1 cellular context compared by ENCODE assay signal in the genomic region with DNA sequence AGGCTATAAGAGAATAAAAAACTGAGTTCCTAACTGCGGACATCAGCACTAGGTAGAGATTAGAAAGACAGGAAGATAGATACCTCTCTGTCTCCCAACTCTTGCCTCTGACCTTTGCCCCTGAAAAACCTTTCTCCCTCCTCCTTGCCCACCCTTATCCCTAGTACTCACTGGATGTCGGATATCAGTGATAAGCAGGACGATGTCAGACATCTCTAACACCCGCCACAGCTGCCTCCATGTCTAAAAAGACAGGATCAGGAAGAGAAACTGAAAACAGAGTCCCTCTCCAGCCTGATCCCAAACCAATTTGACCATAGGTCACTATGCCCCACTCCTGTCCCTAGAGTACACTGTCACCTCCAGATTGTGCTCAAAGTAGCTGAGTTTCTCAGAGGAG.
TF ChIP-seq lines count a peak whose summit lies in the region.

No MANE protein-coding gene starts in this region.

TF ChIP-seq in HepG2, 621 proteins besides CTCF, POLR2A, EP300 and RAD21:
- TF ChIP-seq, protein P1, sequence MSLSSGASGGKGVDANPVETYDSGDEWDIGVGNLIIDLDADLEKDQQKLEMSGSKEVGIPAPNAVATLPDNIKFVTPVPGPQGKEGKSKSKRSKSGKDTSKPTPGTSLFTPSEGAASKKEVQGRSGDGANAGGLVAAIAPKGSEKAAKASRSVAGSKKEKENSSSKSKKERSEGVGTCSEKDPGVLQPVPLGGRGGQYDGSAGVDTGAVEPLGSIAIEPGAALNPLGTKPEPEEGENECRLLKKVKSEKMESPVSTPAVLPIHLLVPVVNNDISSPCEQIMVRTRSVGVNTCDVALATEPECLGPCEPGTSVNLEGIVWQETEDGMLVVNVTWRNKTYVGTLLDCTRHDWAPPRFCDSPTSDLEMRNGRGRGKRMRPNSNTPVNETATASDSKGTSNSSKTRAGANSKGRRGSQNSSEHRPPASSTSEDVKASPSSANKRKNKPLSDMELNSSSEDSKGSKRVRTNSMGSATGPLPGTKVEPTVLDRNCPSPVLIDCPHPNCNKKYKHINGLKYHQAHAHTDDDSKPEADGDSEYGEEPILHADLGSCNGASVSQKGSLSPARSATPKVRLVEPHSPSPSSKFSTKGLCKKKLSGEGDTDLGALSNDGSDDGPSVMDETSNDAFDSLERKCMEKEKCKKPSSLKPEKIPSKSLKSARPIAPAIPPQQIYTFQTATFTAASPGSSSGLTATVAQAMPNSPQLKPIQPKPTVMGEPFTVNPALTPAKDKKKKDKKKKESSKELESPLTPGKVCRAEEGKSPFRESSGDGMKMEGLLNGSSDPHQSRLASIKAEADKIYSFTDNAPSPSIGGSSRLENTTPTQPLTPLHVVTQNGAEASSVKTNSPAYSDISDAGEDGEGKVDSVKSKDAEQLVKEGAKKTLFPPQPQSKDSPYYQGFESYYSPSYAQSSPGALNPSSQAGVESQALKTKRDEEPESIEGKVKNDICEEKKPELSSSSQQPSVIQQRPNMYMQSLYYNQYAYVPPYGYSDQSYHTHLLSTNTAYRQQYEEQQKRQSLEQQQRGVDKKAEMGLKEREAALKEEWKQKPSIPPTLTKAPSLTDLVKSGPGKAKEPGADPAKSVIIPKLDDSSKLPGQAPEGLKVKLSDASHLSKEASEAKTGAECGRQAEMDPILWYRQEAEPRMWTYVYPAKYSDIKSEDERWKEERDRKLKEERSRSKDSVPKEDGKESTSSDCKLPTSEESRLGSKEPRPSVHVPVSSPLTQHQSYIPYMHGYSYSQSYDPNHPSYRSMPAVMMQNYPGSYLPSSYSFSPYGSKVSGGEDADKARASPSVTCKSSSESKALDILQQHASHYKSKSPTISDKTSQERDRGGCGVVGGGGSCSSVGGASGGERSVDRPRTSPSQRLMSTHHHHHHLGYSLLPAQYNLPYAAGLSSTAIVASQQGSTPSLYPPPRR (CRISPR knock-in tag; IDR thresholded peaks at IDR 0.05; ENCODE audit: borderline replicate concordance): no peak
- TF ChIP-seq, protein P2, sequence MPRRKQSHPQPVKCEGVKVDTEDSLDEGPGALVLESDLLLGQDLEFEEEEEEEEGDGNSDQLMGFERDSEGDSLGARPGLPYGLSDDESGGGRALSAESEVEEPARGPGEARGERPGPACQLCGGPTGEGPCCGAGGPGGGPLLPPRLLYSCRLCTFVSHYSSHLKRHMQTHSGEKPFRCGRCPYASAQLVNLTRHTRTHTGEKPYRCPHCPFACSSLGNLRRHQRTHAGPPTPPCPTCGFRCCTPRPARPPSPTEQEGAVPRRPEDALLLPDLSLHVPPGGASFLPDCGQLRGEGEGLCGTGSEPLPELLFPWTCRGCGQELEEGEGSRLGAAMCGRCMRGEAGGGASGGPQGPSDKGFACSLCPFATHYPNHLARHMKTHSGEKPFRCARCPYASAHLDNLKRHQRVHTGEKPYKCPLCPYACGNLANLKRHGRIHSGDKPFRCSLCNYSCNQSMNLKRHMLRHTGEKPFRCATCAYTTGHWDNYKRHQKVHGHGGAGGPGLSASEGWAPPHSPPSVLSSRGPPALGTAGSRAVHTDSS (CRISPR knock-in tag; conservative IDR thresholded peaks at IDR 0.05): no peak
- no peak for TF ChIP-seq KDM4B (CRISPR knock-in tag; IDR thresholded peaks at IDR 0.05)
- TF ChIP-seq, protein P3, sequence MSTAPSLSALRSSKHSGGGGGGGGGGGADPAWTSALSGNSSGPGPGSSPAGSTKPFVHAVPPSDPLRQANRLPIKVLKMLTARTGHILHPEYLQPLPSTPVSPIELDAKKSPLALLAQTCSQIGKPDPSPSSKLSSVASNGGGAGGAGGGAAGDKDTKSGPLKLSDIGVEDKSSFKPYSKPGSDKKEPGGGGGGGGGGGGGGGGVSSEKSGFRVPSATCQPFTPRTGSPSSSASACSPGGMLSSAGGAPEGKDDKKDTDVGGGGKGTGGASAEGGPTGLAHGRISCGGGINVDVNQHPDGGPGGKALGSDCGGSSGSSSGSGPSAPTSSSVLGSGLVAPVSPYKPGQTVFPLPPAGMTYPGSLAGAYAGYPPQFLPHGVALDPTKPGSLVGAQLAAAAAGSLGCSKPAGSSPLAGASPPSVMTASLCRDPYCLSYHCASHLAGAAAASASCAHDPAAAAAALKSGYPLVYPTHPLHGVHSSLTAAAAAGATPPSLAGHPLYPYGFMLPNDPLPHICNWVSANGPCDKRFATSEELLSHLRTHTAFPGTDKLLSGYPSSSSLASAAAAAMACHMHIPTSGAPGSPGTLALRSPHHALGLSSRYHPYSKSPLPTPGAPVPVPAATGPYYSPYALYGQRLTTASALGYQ (CRISPR knock-in tag; IDR thresholded peaks at IDR 0.05): no peak
- no peak for TF ChIP-seq ZNF326 (CRISPR knock-in tag; IDR thresholded peaks at IDR 0.05; ENCODE audit: borderline replicate concordance)
- no peak for TF ChIP-seq ZSCAN22 (CRISPR knock-in tag; IDR thresholded peaks at IDR 0.05)
- TF ChIP-seq ERF (CRISPR knock-in tag; IDR thresholded peaks at IDR 0.05): no peak
- TF ChIP-seq ZNF317 (CRISPR knock-in tag; IDR thresholded peaks at IDR 0.05): no peak
- TF ChIP-seq ZNF547 (CRISPR knock-in tag; IDR thresholded peaks at IDR 0.05): no peak
- TF ChIP-seq SRSF9 (IDR thresholded peaks at IDR 0.05; ENCODE audit: borderline replicate concordance, insufficient read depth, low read depth, low read length, poor library complexity, severe bottlenecking): no peak
- no peak for TF ChIP-seq ZNF224 (CRISPR knock-in tag; IDR thresholded peaks at IDR 0.05)
